Comparison of ENCODE assay signal across 8 cellular contexts in genomic region chrX:45849261-45849660, GRCh38.
DNase-seq lines count a peak whose midpoint lies in the region; ATAC-seq lines count a peak whose summit lies in the region.

No MANE protein-coding gene starts in this region.

- no peaks in the 10 kb centered on the region for H3K79me1 ChIP-seq in mesendoderm (ENCODE audit: low read length)

- H3K9me3 Mint-ChIP-seq in CD4-positive, alpha-beta memory T cell, result no peaks in the 10 kb centered on the region

- H3K27me3 ChIP-seq in CD4-positive, alpha-beta memory T cell (ENCODE audit: insufficient read depth, low read length), result no peaks in the 10 kb centered on the region
- no peaks in the 10 kb centered on the region for H3K27me3 ChIP-seq in HAP-1 (ENCODE audit: low read depth)
- no peaks in the 10 kb centered on the region for H3K27me3 ChIP-seq in mesendoderm (ENCODE audit: insufficient read depth, low read length, poor library complexity)

- POLR2A ChIA-PET in CD4-positive, alpha-beta memory T cell (lab: Charles Lee; ENCODE audit: partially characterized antibody), result interaction anchor here (1.4 to 2.7 kb wide), 4 partner anchors 41 to 79 kb away, joined by 3 to 20 read pairs (median 10); no protein-coding TSS in a partner anchor

- peak; percentile 34 to 52 (median 38) for DNase-seq in CD4-positive, alpha-beta memory T cell
- DNase-seq in HAP-1 (ENCODE audit: low spot score in 2 of 2) (peak; percentile 56 to 85), RPMI8226 (peak; percentile 58), cerebellum (ENCODE audit: low spot score) (peak; percentile 12), mesendoderm (peak; percentile 45), NOMO-1 treated with DMSO at 0.1 percent for 48 hours (lab: John Stamatoyannopoulos, UW; ENCODE audit: unreplicated experiment) (no peak)

- H3K36me3 Mint-ChIP-seq in CD4-positive, alpha-beta memory T cell, result peaks cover 0 to 12% of the 10 kb centered on the region in 2 donors

- no peak overlapping the region for H3K23ac ChIP-seq in mesendoderm (ENCODE audit: low read length)

- H3K4me1 ChIP-seq in CD4-positive, alpha-beta memory T cell (ENCODE audit: insufficient read depth, low read length), result peaks cover 8% of the 10 kb centered on the region
- H3K4me1 ChIP-seq in HAP-1, result peaks cover 27% of the 10 kb centered on the region
- H3K4me1 ChIP-seq in mesendoderm (ENCODE audit: control insufficient read depth, low read depth, low read length), result no peaks in the 10 kb centered on the region

- peak overlapping the region; percentile 91 to 97 (median 94) for H3K4me3 Mint-ChIP-seq in CD4-positive, alpha-beta memory T cell

- H3K4me1 Mint-ChIP-seq in CD4-positive, alpha-beta memory T cell, result peaks cover 5 to 28% (median 15%) of the 10 kb centered on the region in 4 donors

- H3K9me3 ChIP-seq in CD4-positive, alpha-beta memory T cell (ENCODE audit: control insufficient read depth in 1 of 2, low read length in 2 of 2), result no peaks in the 10 kb centered on the region
- no peaks in the 10 kb centered on the region for H3K9me3 ChIP-seq in HAP-1

- peak overlapping the region; percentile 42 to 81 (median 64) for H3K27ac Mint-ChIP-seq in CD4-positive, alpha-beta memory T cell

- H3K79me2 ChIP-seq in mesendoderm (ENCODE audit: control insufficient read depth, insufficient read depth, low read length), result peaks cover 37% of the 10 kb centered on the region

- H3K4ac ChIP-seq in mesendoderm (ENCODE audit: low read depth, low read length), result no peak overlapping the region

- ATAC-seq in GM21526 (IDR thresholded peaks at IDR 0.05; ENCODE audit: low FRiP score, unreplicated experiment), result no peak
- ATAC-seq in HG03565 (IDR thresholded peaks at IDR 0.05; ENCODE audit: unreplicated experiment), result no peak

- in situ Hi-C loops in HAP-1 (cut with MboI; ENCODE audit: low sequenced_read_pairs), result loop anchor here (25.0 kb wide), 2 partner anchors 337 to 513 kb away; no protein-coding TSS in a partner anchor

- H2AK5ac ChIP-seq in mesendoderm (ENCODE audit: low read length), result no peak overlapping the region

- H4K8ac ChIP-seq in mesendoderm (ENCODE audit: low read depth, low read length), result no peak overlapping the region

- intact Hi-C loops in CD4-positive, alpha-beta memory T cell (cut with micrococcal nuclease), result loop anchor here (1.0 kb wide), 1 partner anchor 48 kb away; no protein-coding TSS in a partner anchor

- H3K27ac ChIP-seq in CD4-positive, alpha-beta memory T cell (ENCODE audit: low read depth, low read length), result no peak overlapping the region
- no peak overlapping the region for H3K27ac ChIP-seq in mesendoderm (ENCODE audit: low read depth, low read length)

- H2BK15ac ChIP-seq in mesendoderm (replicated peaks; ENCODE audit: low read depth), result no peak overlapping the region

- H3K56ac ChIP-seq in mesendoderm (ENCODE audit: low read length), result no peak overlapping the region

- no CpG with 5 or more reads among the region's 4 CpGs for WGBS in mesendoderm (ENCODE audit: extremely low coverage, insufficient coverage, low lambda C conversion rate)

- no peak overlapping the region for H2BK120ac ChIP-seq in mesendoderm (ENCODE audit: low read depth, low read length)

- peak overlapping the region; percentile 90 for H3K9ac ChIP-seq in mesendoderm (ENCODE audit: low read length)

- no peaks in the 10 kb centered on the region for H3K36me3 ChIP-seq in CD4-positive, alpha-beta memory T cell (ENCODE audit: insufficient read depth, low read length)
- H3K36me3 ChIP-seq in HAP-1 (replicated peaks) (peaks cover 47% of the 10 kb centered on the region), mesendoderm (ENCODE audit: control insufficient read depth, insufficient read depth, low read length) (no peaks in the 10 kb centered on the region)

- no peaks in the 10 kb centered on the region for H3K27me3 Mint-ChIP-seq in CD4-positive, alpha-beta memory T cell

- no peak overlapping the region for H4K5ac ChIP-seq in mesendoderm (ENCODE audit: low read length)

- peak overlapping the region; percentile 36 for H3K4me2 ChIP-seq in mesendoderm (ENCODE audit: low read length)

- peak overlapping the region; percentile 49 to 80 for H3K4me3 ChIP-seq in CD4-positive, alpha-beta memory T cell (ENCODE audit: low read length in 2 of 2)
- H3K4me3 ChIP-seq in HAP-1 (peak overlapping the region; percentile 72), mesendoderm (ENCODE audit: low read length) (peak overlapping the region; percentile 32)

- no peak overlapping the region for H3K18ac ChIP-seq in mesendoderm (ENCODE audit: low read length)

- H2BK5ac ChIP-seq in mesendoderm (ENCODE audit: low read length), result no peak overlapping the region

- CTCF ChIA-PET in CD4-positive, alpha-beta memory T cell (lab: Charles Lee; ENCODE audit: partially characterized antibody), result interaction anchor here (1.0 to 3.5 kb wide), 5 partner anchors 10 to 334 kb away, joined by 3 to 27 read pairs (median 4); no protein-coding TSS in a partner anchor
